In genomic region chr17:7216242-7217112, GRCh38 we compare ENCODE assay signal across 6 cellular contexts. TPM values are rescaled to one million over a fixed set of nuclear protein-coding genes. Genes with fewer than 3 reads are reported as not detected.
A peak's percentile ranks its signal among the peaks of the same experiment; 100 is the strongest.
DNase-seq lines count a peak whose midpoint lies in the region; ATAC-seq and TF ChIP-seq lines count a peak whose summit lies in the region.

No MANE protein-coding gene starts in this region.

- H3K27ac ChIP-seq in HCT116 (ENCODE audit: low read depth, low read length), result no peak overlapping the region
- peak overlapping the region; percentile 100 for H3K27ac ChIP-seq in breast epithelium

- H3K4me3 ChIP-seq in HCT116 (replicated peaks in 1 of 2; ENCODE audit: low read depth in 1 of 2, low read length in 2 of 2), result peak overlapping the region; percentile 41 to 50
- peak overlapping the region; percentile 44 to 70 (median 47) for H3K4me3 ChIP-seq in breast epithelium
- H3K4me3 ChIP-seq in neuron (ENCODE audit: low read length), result peak overlapping the region; percentile 38

- DNase-seq in HCT116 (ENCODE audit: low read depth, low spot score) (no peak), breast epithelium (ENCODE audit: low spot score in 2 of 2) (no peak), NCI-H82 (lab: John Stamatoyannopoulos, UW) (no peak)

- BruUV-seq in HCT116 (replicated peaks; lab: Mats Ljungman, UMichigan), result TSS peak; percentile 19

- ATAC-seq in HCT116 (no peak), esophagus mucosa (no peak), GM21515 (IDR thresholded peaks at IDR 0.05; ENCODE audit: unreplicated experiment) (no peak)

- peak overlapping the region; percentile 18 for H3K9ac ChIP-seq in HCT116 (ENCODE audit: low read length)

- H3K36me3 ChIP-seq in HCT116 (ENCODE audit: control insufficient read depth in 1 of 2, insufficient read depth in 2 of 2, low read length in 2 of 2) (peaks cover under 1 to 5% of the 10 kb centered on the region in 2 experiments; a peak in 3 of 4 replicates), breast epithelium (no peaks in the 10 kb centered on the region), neuron (ENCODE audit: insufficient read depth, low read length) (peaks cover 2% of the 10 kb centered on the region)

- no peak for TF ChIP-seq RAD21 in HCT116 (IDR thresholded peaks at IDR 0.05; ENCODE audit: low read depth)

- H3K27me3 ChIP-seq in HCT116 (ENCODE audit: insufficient read depth, low read length), result no peaks in the 10 kb centered on the region
- no peaks in the 10 kb centered on the region for H3K27me3 ChIP-seq in breast epithelium
- no peaks in the 10 kb centered on the region for H3K27me3 ChIP-seq in neuron (ENCODE audit: insufficient read depth, low read length)

- intact Hi-C loops in HCT116 (cut with micrococcal nuclease) (no loop called here), breast epithelium (cut with DNase I; ENCODE audit: low total_unique reads) (no loop called here)

- CTCF ChIA-PET in HCT116 (lab: Charles Lee), result interaction anchor here (2.7 kb wide), 1 partner anchor 171 kb away, joined by 19 read pairs; no protein-coding TSS in a partner anchor

- no peak for TF ChIP-seq CTCF in HCT116 (IDR thresholded peaks at IDR 0.05 in 2 of 3, conservative IDR thresholded peaks at IDR 0.05 in 1 of 3; ENCODE audit: borderline replicate concordance in 1 of 3, insufficient read depth in 1 of 3, low read depth in 2 of 3, low read length in 2 of 3)
- no peak for TF ChIP-seq CTCF in breast epithelium (IDR thresholded peaks at IDR 0.05)

- no peaks in the 10 kb centered on the region for H3K9me2 ChIP-seq in HCT116 (ENCODE audit: insufficient read depth)

- H2AFZ ChIP-seq in HCT116 (ENCODE audit: low read depth, low read length, poor library complexity, severe bottlenecking), result no peak overlapping the region
- no peak overlapping the region for H2AFZ ChIP-seq in neuron (ENCODE audit: low read depth, low read length)

- RAD21 ChIA-PET in HCT116 (lab: Charles Lee; ENCODE audit: low non-redundant PET in 1 of 2, low total read pairs in 2 of 2, uncharacterized antibody in 2 of 2, unreplicated experiment in 2 of 2), result no interaction called here

- H3K4me2 ChIP-seq in HCT116 (ENCODE audit: low read length), result peak overlapping the region; percentile 64

- H4K20me1 ChIP-seq in HCT116 (ENCODE audit: insufficient read depth), result no peaks in the 10 kb centered on the region

- H3K4me1 ChIP-seq in HCT116 (ENCODE audit: control insufficient read depth in 1 of 2, insufficient read depth in 2 of 2, low read length in 2 of 2), result peaks cover 14 to 68% of the 10 kb centered on the region in 2 experiments; a peak in 3 of 4 replicates
- H3K4me1 ChIP-seq in breast epithelium, result peaks cover 4 to 37% of the 10 kb centered on the region in 2 donors
- H3K4me1 ChIP-seq in neuron (ENCODE audit: insufficient read depth, low read length), result peaks cover 62% of the 10 kb centered on the region

- POLR2A ChIA-PET in HCT116 (lab: Charles Lee), result interaction anchor here (0.6 kb wide), 1 partner anchor 15 kb away, joined by 3 read pairs; no protein-coding TSS in a partner anchor

- peaks cover 17% of the 10 kb centered on the region for H3K79me2 ChIP-seq in HCT116 (ENCODE audit: insufficient read depth, low read length)

- no peaks in the 10 kb centered on the region for H3K9me3 ChIP-seq in HCT116 (ENCODE audit: control insufficient read depth in 1 of 2, insufficient read depth in 1 of 2, low read depth in 1 of 2, low read length in 2 of 2)
- no peaks in the 10 kb centered on the region for H3K9me3 ChIP-seq in breast epithelium
- H3K9me3 ChIP-seq in neuron (ENCODE audit: low read length), result no peaks in the 10 kb centered on the region

- TF ChIP-seq POLR2A in HCT116 (IDR thresholded peaks at IDR 0.05; ENCODE audit: borderline replicate concordance, extremely low read depth, insufficient read depth, insufficient read length), result no peak
- TF ChIP-seq POLR2A in breast epithelium (IDR thresholded peaks at IDR 0.05), result no peak

TF ChIP-seq in HCT116, 20 proteins besides CTCF, POLR2A, EP300 and RAD21 (continues in another document):
- no peak for TF ChIP-seq CBX3 (IDR thresholded peaks at IDR 0.05; ENCODE audit: low read depth)
- TF ChIP-seq EZH2 (IDR thresholded peaks at IDR 0.05), result no peak
- TF ChIP-seq SP1 (IDR thresholded peaks at IDR 0.05; ENCODE audit: low read depth), result no peak
- no peak for TF ChIP-seq REST (IDR thresholded peaks at IDR 0.05; ENCODE audit: low read depth)
- TF ChIP-seq CEBPB (IDR thresholded peaks at IDR 0.05; ENCODE audit: low read depth), result no peak
- no peak for TF ChIP-seq SIN3A (IDR thresholded peaks at IDR 0.05; ENCODE audit: low read depth)
- no peak for TF ChIP-seq MAX (IDR thresholded peaks at IDR 0.05)
- TF ChIP-seq JUND (IDR thresholded peaks at IDR 0.05), result no peak
- TF ChIP-seq TCF7L2 (IDR thresholded peaks at IDR 0.05; ENCODE audit: borderline replicate concordance, extremely low read depth, insufficient read depth, insufficient read length), result no peak
- no peak for TF ChIP-seq SRF (IDR thresholded peaks at IDR 0.05; ENCODE audit: low read depth)
- TF ChIP-seq FOSL1 (IDR thresholded peaks at IDR 0.05; ENCODE audit: low read depth), result no peak
- no peak for TF ChIP-seq EGR1 (IDR thresholded peaks at IDR 0.05; ENCODE audit: low read depth)
- TF ChIP-seq ZNF274 (IDR thresholded peaks at IDR 0.05; ENCODE audit: low read depth, low read length), result no peak
- no peak for TF ChIP-seq POLR2AphosphoS5 (IDR thresholded peaks at IDR 0.05; ENCODE audit: low read depth, low read length)
- TF ChIP-seq EZH2phosphoT487 (IDR thresholded peaks at IDR 0.05; ENCODE audit: borderline replicate concordance), result no peak
- TF ChIP-seq YY1 (IDR thresholded peaks at IDR 0.05; ENCODE audit: extremely low read depth, insufficient replicate concordance, low read depth, low read length), result no peak
- no peak for TF ChIP-seq ATF3 (IDR thresholded peaks at IDR 0.05)
- no peak for TF ChIP-seq ZBTB33 (IDR thresholded peaks at IDR 0.05; ENCODE audit: extremely low read depth, insufficient replicate concordance, low read length)

RNA-seq across cellular contexts. Expression of gene DLG4, which starts 3.2 kb away (rescaled TPM):
- total RNA-seq in HCT116 (2021; ENCODE audit: unreplicated experiment), result 15.0 TPM
- 15.3 and 16.8 TPM in 2 replicates for polyA plus RNA-seq in HCT116 (2012)
- 10 to 100 TPM in 2 of 3 donors, 1 to 10 TPM in 1; 7.2 to 18.4 (median 11.1) TPM for total RNA-seq in breast epithelium
- total RNA-seq in esophagus mucosa, result 3.1 TPM

RNA-seq across cellular contexts. Expression of gene ACADVL, which starts 3.3 kb away (rescaled TPM):
- total RNA-seq in HCT116 (2021; ENCODE audit: unreplicated experiment), result 554 TPM
- 616 and 680 TPM in 2 replicates for polyA plus RNA-seq in HCT116 (2012)
- total RNA-seq in breast epithelium, result 1,000 to 10,000 TPM in 1 of 3 donors, 100 to 1,000 TPM in 2; 421 to 1,002 (median 829) TPM
- total RNA-seq in esophagus mucosa, result 311 TPM

RNA-seq across cellular contexts. Expression of gene DVL2, which starts 17.8 kb away (rescaled TPM):
- 69.7 TPM for total RNA-seq in HCT116 (2021; ENCODE audit: unreplicated experiment)
- 47.1 and 53.4 TPM in 2 replicates for polyA plus RNA-seq in HCT116 (2012)
- total RNA-seq in breast epithelium, result 10 to 100 TPM; 32.0 to 58.2 (median 47.9) TPM
- 32.7 TPM for total RNA-seq in esophagus mucosa

RNA-seq across cellular contexts. Expression of gene PHF23, which starts 22.8 kb away (rescaled TPM):
- total RNA-seq in HCT116 (2021; ENCODE audit: unreplicated experiment) (48.5 TPM), breast epithelium (10 to 100 TPM; 22.1 to 40.4 (median 37.7) TPM), esophagus mucosa (33.6 TPM)
- polyA plus RNA-seq in HCT116 (2012), result 21.5 and 35.2 TPM in 2 replicates

RNA-seq across cellular contexts. Expression of gene GABARAP, which starts 25.8 kb away (rescaled TPM):
- total RNA-seq in HCT116 (2021; ENCODE audit: unreplicated experiment) (287 TPM), breast epithelium (100 to 1,000 TPM; 620 to 765 (median 631) TPM), esophagus mucosa (268 TPM)
- polyA plus RNA-seq in HCT116 (2012), result 230 and 278 TPM in 2 replicates
